8 cellular contexts compared by ENCODE assay signal in genomic region chr19:49929121-49929610, GRCh38. TPM values are rescaled to one million over a fixed set of nuclear protein-coding genes. Genes with fewer than 3 reads are reported as not detected.
DNase-seq lines count a peak whose midpoint lies in the region; ATAC-seq and TF ChIP-seq lines count a peak whose summit lies in the region.

TSS of gene ATF5 (plus strand) at chr19:49929205. CDS start at chr19:49930851, 1,646 bp downstream.
TSS of gene NUP62 (minus strand) at chr19:49929504. CDS start at chr19:49909807, 19,697 bp downstream.

- TF ChIP-seq CTCF in CD14-positive monocyte (IDR thresholded peaks at IDR 0.05) (no peak), lower lobe of right lung (IDR thresholded peaks at IDR 0.05) (no peak)

- H3K9ac ChIP-seq in duodenal mucosa (ENCODE audit: low read depth in 1 of 2, low read length in 2 of 2) = peak within 1 kb of the TSS; percentile 81 to 98

- DNase-seq in CD14-positive monocyte (ENCODE audit: low spot score) = peak; percentile 78
- DNase-seq in NCI-H748 (lab: John Stamatoyannopoulos, UW; ENCODE audit: unreplicated experiment) = peak; percentile 97
- peak; percentile 91 for DNase-seq in activated CD4-positive, alpha-beta memory T cell treated with anti-CD3 and anti-CD28 coated beads, Interleukin-2, amount 10 ng/mL, durations not matched to agents 7 days and 5 days
- peak; percentile 92 for DNase-seq in lower lobe of right lung
- peak; percentile 83 to 92 (median 89) for DNase-seq in stimulated activated CD4-positive, alpha-beta T cell treated with anti-CD3 and anti-CD28 coated beads, TNF-alpha, amount 100 ng/mL, for 24 hours (ENCODE audit: low read depth in 3 of 3)

- H3K27ac ChIP-seq in duodenal mucosa (ENCODE audit: low read depth, low read length) (peak within 1 kb of the TSS; percentile 90), lower lobe of right lung (peak within 1 kb of the TSS; percentile 90)

- CTCF ChIA-PET in activated CD4-positive, alpha-beta memory T cell treated with anti-CD3 and anti-CD28 coated beads, Interleukin-2, amount 10 ng/mL, durations not matched to agents 7 days and 5 days (lab: Charles Lee) = interaction anchor here (0.6 to 1.1 kb wide), 4 partner anchors 11 to 360 kb away, joined by 3 to 4 read pairs (median 3); no protein-coding TSS in a partner anchor

- H3K9me3 ChIP-seq in duodenal mucosa (ENCODE audit: control insufficient read depth in 1 of 2, low read length in 2 of 2) (no peaks in the 10 kb centered on the region), lower lobe of right lung (no peaks in the 10 kb centered on the region)

- peak within 1 kb of the TSS; percentile 96 to 100 (median 97) for H3K27ac Mint-ChIP-seq in CD14-positive monocyte
- H3K27ac Mint-ChIP-seq in activated CD4-positive, alpha-beta memory T cell treated with anti-CD3 and anti-CD28 coated beads, Interleukin-2, amount 10 ng/mL, durations not matched to agents 7 days and 5 days = peak within 1 kb of the TSS; percentile 97

- H3K4me3 ChIP-seq in duodenal mucosa (ENCODE audit: low read depth in 1 of 2, low read length in 2 of 2) (peak within 1 kb of the TSS; percentile 83 to 98), lower lobe of right lung (peak within 1 kb of the TSS; percentile 100)

- peaks cover 50% of the 10 kb centered on the region for H3K4me1 Mint-ChIP-seq in CD14-positive monocyte
- peaks cover 74% of the 10 kb centered on the region for H3K4me1 Mint-ChIP-seq in activated CD4-positive, alpha-beta memory T cell treated with anti-CD3 and anti-CD28 coated beads, Interleukin-2, amount 10 ng/mL, durations not matched to agents 7 days and 5 days

- H3K9me3 Mint-ChIP-seq in CD14-positive monocyte = peaks cover 0 to 4% (median 0%) of the 10 kb centered on the region in 7 donors
- H3K9me3 Mint-ChIP-seq in activated CD4-positive, alpha-beta memory T cell treated with anti-CD3 and anti-CD28 coated beads, Interleukin-2, amount 10 ng/mL, durations not matched to agents 7 days and 5 days = peaks cover 2% of the 10 kb centered on the region

- ATAC-seq in GM19395 (IDR thresholded peaks at IDR 0.05; ENCODE audit: unreplicated experiment) = peak; percentile 40
- peak; percentile 26 for ATAC-seq in HG03565 (IDR thresholded peaks at IDR 0.05; ENCODE audit: unreplicated experiment)
- peak; percentile 87 for ATAC-seq in lower lobe of right lung

- H3K36me3 Mint-ChIP-seq in CD14-positive monocyte = peaks cover 44 to 50% of the 10 kb centered on the region in 2 donors
- peaks cover 67% of the 10 kb centered on the region for H3K36me3 Mint-ChIP-seq in activated CD4-positive, alpha-beta memory T cell treated with anti-CD3 and anti-CD28 coated beads, Interleukin-2, amount 10 ng/mL, durations not matched to agents 7 days and 5 days (ENCODE audit: low read depth)

- H3K27me3 ChIP-seq in duodenal mucosa (ENCODE audit: control insufficient read depth in 1 of 2, insufficient read depth in 2 of 2, low read length in 2 of 2) = no peaks in the 10 kb centered on the region
- H3K27me3 ChIP-seq in lower lobe of right lung (ENCODE audit: low read depth) = no peaks in the 10 kb centered on the region

- peaks cover 0 to 6% (median 2%) of the 10 kb centered on the region in 3 donors for H3K27me3 Mint-ChIP-seq in CD14-positive monocyte (ENCODE audit: low read depth in 3 of 3)
- no peaks in the 10 kb centered on the region for H3K27me3 Mint-ChIP-seq in activated CD4-positive, alpha-beta memory T cell treated with anti-CD3 and anti-CD28 coated beads, Interleukin-2, amount 10 ng/mL, durations not matched to agents 7 days and 5 days

- H3K4me3 Mint-ChIP-seq in CD14-positive monocyte = peak within 1 kb of the TSS; percentile 90 to 97
- peak within 1 kb of the TSS; percentile 95 for H3K4me3 Mint-ChIP-seq in activated CD4-positive, alpha-beta memory T cell treated with anti-CD3 and anti-CD28 coated beads, Interleukin-2, amount 10 ng/mL, durations not matched to agents 7 days and 5 days

- intact Hi-C loops in CD14-positive monocyte (cut with micrococcal nuclease) (loop anchor here (2.0 to 5.0 kb wide), 2 partner anchors 42 to 52 kb away; partner anchors contain the start of genes AKT1S1 (in 1 of the 2) and TBC1D17 (in 1 of the 2)), lower lobe of right lung (cut with DNase I) (no loop called here)

- peaks cover 11 to 13% of the 10 kb centered on the region in 2 donors for H3K4me1 ChIP-seq in duodenal mucosa (ENCODE audit: control insufficient read depth in 1 of 2, insufficient read depth in 2 of 2, low read length in 2 of 2)
- H3K4me1 ChIP-seq in lower lobe of right lung = peaks cover 28% of the 10 kb centered on the region

- peaks cover 16 to 33% of the 10 kb centered on the region in 2 donors for H3K36me3 ChIP-seq in duodenal mucosa (ENCODE audit: control insufficient read depth in 1 of 2, insufficient read depth in 2 of 2, low read length in 2 of 2)
- peaks cover 33% of the 10 kb centered on the region for H3K36me3 ChIP-seq in lower lobe of right lung

- POLR2A ChIA-PET in activated CD4-positive, alpha-beta memory T cell treated with anti-CD3 and anti-CD28 coated beads, Interleukin-2, amount 10 ng/mL, durations not matched to agents 7 days and 5 days (lab: Charles Lee) = interaction anchor here (0.8 to 3.9 kb wide), 23 partner anchors 9 to 1774 kb away, joined by 3 to 43 read pairs (median 5); partner anchors contain the start of genes AKT1S1, FUZ, IL4I1 and PNKP

RNA-seq across cellular contexts. Expression of gene ATF5, which starts in this region (rescaled TPM):
- polyA plus RNA-seq in CD14-positive monocyte = 1 to 10 TPM; 5.8 to 6.0 TPM
- 10 to 100 TPM; 19.6 to 20.0 TPM for total RNA-seq in activated CD4-positive, alpha-beta memory T cell treated with anti-CD3 and anti-CD28 coated beads, Interleukin-2, amount 10 ng/mL, durations not matched to agents 7 days and 5 days
- total RNA-seq in lower lobe of right lung = 13.8 TPM

RNA-seq across cellular contexts. Expression of gene NUP62, which starts in this region (rescaled TPM):
- 10 to 100 TPM; 48.6 to 62.2 TPM for polyA plus RNA-seq in CD14-positive monocyte
- 100 to 1,000 TPM; 113 to 114 TPM for total RNA-seq in activated CD4-positive, alpha-beta memory T cell treated with anti-CD3 and anti-CD28 coated beads, Interleukin-2, amount 10 ng/mL, durations not matched to agents 7 days and 5 days
- 36.5 TPM for total RNA-seq in lower lobe of right lung

Comparison
In these comparisons a context has a peak if more than half of its experiments do, and no peak if none do; other contexts are left out.
1. Peak in every context shown above with its lines: DNase-seq, ATAC-seq, H3K4me3 ChIP-seq and H3K27ac ChIP-seq.
2. ATAC-seq: peak in every context shown above with its lines; median percentile 87 in lower lobe of right lung; 40 in GM19395; 26 in HG03565.